In genomic region chr2:113311191-113311590, GRCh38 we compare ENCODE assay signal across 1 cellular context. TPM values are rescaled to one million over a fixed set of nuclear protein-coding genes. Genes with fewer than 3 reads are reported as not detected.
"Had no signal": no experiment of that assay in that cellular context is flagged by ENCODE, and none has a peak within 500 bp of the region (broad histone marks: within the 10 kb centered on the region; RNA-seq: fewer than 3 reads in every experiment).

No MANE protein-coding gene starts in this region.

RNA-seq across cellular contexts. Expression of gene PAX8, which starts 32.5 kb away (rescaled TPM):
- total RNA-seq: temporal lobe had no signal
